In genomic region chr4:184263461-184263860, GRCh38 we compare ENCODE assay signal across 15 cellular contexts. TPM values are rescaled to one million over a fixed set of nuclear protein-coding genes. Genes with fewer than 3 reads are reported as not detected.
DNase-seq lines count a peak whose midpoint lies in the region; ATAC-seq, FAIRE-seq and TF ChIP-seq lines count a peak whose summit lies in the region.
"Had no signal": no experiment of that assay in that cellular context is flagged by ENCODE, and none has a peak within 500 bp of the region (broad histone marks: within the 10 kb centered on the region; RNA-seq: fewer than 3 reads in every experiment).

No MANE protein-coding gene starts in this region.

- ATAC-seq in K562 (no peak), GM18519 (IDR thresholded peaks at IDR 0.05; ENCODE audit: low FRiP score, unreplicated experiment) (no peak)
- ATAC-seq in stimulated activated memory B cell treated with anti-CD40 and anti-IgM and Interleukin-4, amounts not matched to agents 10 μg/mL and 1 μg/mL and 100 μg/mL, for 72 hours = no peak

- H3K9me2 ChIP-seq in Karpas-422 (replicated peaks; ENCODE audit: insufficient read depth, low read length) = no peaks in the 10 kb centered on the region

- no peaks in the 10 kb centered on the region for H3K9me3 ChIP-seq in Karpas-422 (ENCODE audit: low read length)
- H3K9me3 ChIP-seq in K562 (replicated peaks; ENCODE audit: control insufficient read depth, insufficient read depth, low read depth, low read length) = no peaks in the 10 kb centered on the region
- H3K9me3 ChIP-seq: A549, body of pancreas, gastrocnemius medialis, mucosa of descending colon had no signal

- no peak for FAIRE-seq in K562 (lab: Jason Lieb, UNC)
- FAIRE-seq: A549 had no signal

- H3K9me1 ChIP-seq in K562 (ENCODE audit: control insufficient read depth, insufficient read depth, low read length) = no peaks in the 10 kb centered on the region

- no peak for DNase-seq in activated T-cell treated with anti-CD3 and anti-CD28 coated beads, Interleukin-2, amount 50 U/mL, for 24 hours
- no peak for DNase-seq in activated T-cell treated with anti-CD3 and anti-CD28 coated beads, Interleukin-2, amount 50 U/mL, for 48 hours
- DNase-seq in Karpas-422 = no peak
- no peak for DNase-seq in K562 (ENCODE audit: extremely low read depth in 1 of 4, low spot score in 3 of 4)
- no peak for DNase-seq in SIG-M5 (lab: John Stamatoyannopoulos, UW)
- no peak for DNase-seq in GF-D8 (lab: John Stamatoyannopoulos, UW)

- 0 out of 2 replicates have a peak overlapping the region, but pooled peaks have one; percentile 53 for H3K9ac ChIP-seq in Karpas-422 (ENCODE audit: low read length)
- H3K9ac ChIP-seq in K562 (ENCODE audit: insufficient read depth in 1 of 2, low read depth in 2 of 2, low read length in 2 of 2) = no peak overlapping the region

- TF ChIP-seq CTCF in K562 (IDR thresholded peaks at IDR 0.05 in 2 of 3, conservative IDR thresholded peaks at IDR 0.05 in 1 of 3; ENCODE audit: insufficient read depth in 2 of 3, low read depth in 1 of 3, low read length in 3 of 3) = no peak

- TF ChIP-seq EP300 in K562 (IDR thresholded peaks at IDR 0.05; ENCODE audit: low read length) = no peak

- POLR2A ChIA-PET in K562 (lab: Yijun Ruan, JAX) = interaction anchor here (1.0 to 1.1 kb wide), 3 partner anchors 273 to 471 kb away, joined by 3 to 6 read pairs (median 4); partner anchors contain the start of genes CASP3 and CENPU

- no peak for TF ChIP-seq POLR2A in K562 (conservative IDR thresholded peaks at IDR 0.05)

- intact Hi-C loops in K562 (cut with micrococcal nuclease) = loop anchor here (5.0 to 10.0 kb wide), 2 partner anchors 384 to 471 kb away; partner anchors contain the start of genes CASP3, CENPU and PRIMPOL

- H3K36me3 Mint-ChIP-seq in activated T-cell treated with anti-CD3 and anti-CD28 coated beads, Interleukin-2, amount 50 U/mL, for 24 hours (ENCODE audit: low read depth) = no peaks in the 10 kb centered on the region
- H3K36me3 Mint-ChIP-seq in stimulated activated memory B cell treated with anti-CD40 and anti-IgM and Interleukin-4, amounts not matched to agents 10 μg/mL and 1 μg/mL and 100 μg/mL, for 72 hours = no peaks in the 10 kb centered on the region
- H3K36me3 Mint-ChIP-seq: T-cell, type B pancreatic cell had no signal

- H3K4me3 Mint-ChIP-seq in activated T-cell treated with anti-CD3 and anti-CD28 coated beads, Interleukin-2, amount 50 U/mL, for 24 hours = no peak overlapping the region
- no peak overlapping the region for H3K4me3 Mint-ChIP-seq in stimulated activated memory B cell treated with anti-CD40 and anti-IgM and Interleukin-4, amounts not matched to agents 10 μg/mL and 1 μg/mL and 100 μg/mL, for 72 hours
- H3K4me3 Mint-ChIP-seq: T-cell, type B pancreatic cell had no signal

- 0 out of 2 replicates have a peak overlapping the region, but pooled peaks have one; percentile 86 for H2AFZ ChIP-seq in Karpas-422 (ENCODE audit: low read length)
- H2AFZ ChIP-seq in K562 (ENCODE audit: low read depth, low read length) = peak overlapping the region; percentile 73

- H3K9me3 Mint-ChIP-seq in activated T-cell treated with anti-CD3 and anti-CD28 coated beads, Interleukin-2, amount 50 U/mL, for 24 hours = no peaks in the 10 kb centered on the region
- H3K9me3 Mint-ChIP-seq in stimulated activated memory B cell treated with anti-CD40 and anti-IgM and Interleukin-4, amounts not matched to agents 10 μg/mL and 1 μg/mL and 100 μg/mL, for 72 hours = no peaks in the 10 kb centered on the region
- H3K9me3 Mint-ChIP-seq: type B pancreatic cell had no signal

- peak overlapping the region; percentile 72 for H3K4me2 ChIP-seq in Karpas-422 (ENCODE audit: low read depth, low read length, poor library complexity, severe bottlenecking)
- peak overlapping the region; percentile 47; the same call in 1 of the 2 replicates for H3K4me2 ChIP-seq in K562 (ENCODE audit: insufficient read depth, low read length)
- H3K4me2 ChIP-seq: A549 had no signal

- no peak overlapping the region for H3K27ac ChIP-seq in Karpas-422 (ENCODE audit: low read length)
- H3K27ac ChIP-seq in K562 (ENCODE audit: extremely low read depth, low read depth, low read length) = no peak overlapping the region
- H3K27ac ChIP-seq: A549, body of pancreas, gastrocnemius medialis had no signal

- WGBS in K562 (ENCODE audit: insufficient coverage, low coverage, missing lambda C conversion rate) = 9% methylated on average over 5 of the region's 5 CpGs

- H3K79me2 ChIP-seq in Karpas-422 (ENCODE audit: low read length) (no peaks in the 10 kb centered on the region), K562 (ENCODE audit: control insufficient read depth, insufficient read depth, low read length) (no peaks in the 10 kb centered on the region)

- H3K4me3 ChIP-seq in Karpas-422 (ENCODE audit: low read length) = no peak overlapping the region
- H3K4me3 ChIP-seq in K562 = no peak overlapping the region
- H3K4me3 ChIP-seq: A549, body of pancreas, gastrocnemius medialis, mucosa of descending colon had no signal

- no peaks in the 10 kb centered on the region for H3K36me3 ChIP-seq in Karpas-422 (ENCODE audit: insufficient read depth, low read length)
- H3K36me3 ChIP-seq in K562 (ENCODE audit: control insufficient read depth, insufficient read depth, low read length) = no peaks in the 10 kb centered on the region
- H3K36me3 ChIP-seq: gastrocnemius medialis had no signal

- BruUV-seq in K562 (replicated peaks; lab: Mats Ljungman, UMichigan) = no TSS peak

- TF ChIP-seq RAD21 in K562 (CRISPR knock-in tag; conservative IDR thresholded peaks at IDR 0.05 in 1 of 2, IDR thresholded peaks at IDR 0.05 in 1 of 2) = no peak

- H4K20me1 ChIP-seq in Karpas-422 (ENCODE audit: insufficient read depth, low read depth, low read length) (no peaks in the 10 kb centered on the region), K562 (replicated peaks; ENCODE audit: control insufficient read depth, insufficient read depth, low read length) (no peaks in the 10 kb centered on the region)

- H3K27ac Mint-ChIP-seq in activated T-cell treated with anti-CD3 and anti-CD28 coated beads, Interleukin-2, amount 50 U/mL, for 24 hours = peak overlapping the region; percentile 22
- H3K27ac Mint-ChIP-seq in stimulated activated memory B cell treated with anti-CD40 and anti-IgM and Interleukin-4, amounts not matched to agents 10 μg/mL and 1 μg/mL and 100 μg/mL, for 72 hours = peak overlapping the region; percentile 89

- peaks cover 49% of the 10 kb centered on the region for H3K4me1 Mint-ChIP-seq in activated T-cell treated with anti-CD3 and anti-CD28 coated beads, Interleukin-2, amount 50 U/mL, for 24 hours (ENCODE audit: low read depth)
- peaks cover 43% of the 10 kb centered on the region for H3K4me1 Mint-ChIP-seq in stimulated activated memory B cell treated with anti-CD40 and anti-IgM and Interleukin-4, amounts not matched to agents 10 μg/mL and 1 μg/mL and 100 μg/mL, for 72 hours

- in situ Hi-C loops in K562 (cut with MboI) = no loop called here

- H3K4me1 ChIP-seq in Karpas-422 (ENCODE audit: low read length) (peaks cover 51% of the 10 kb centered on the region), K562 (replicated peaks in 1 of 2; ENCODE audit: control insufficient read depth in 2 of 2, insufficient read depth in 2 of 2, low read length in 2 of 2) (peaks cover 0 to 19% of the 10 kb centered on the region in 2 experiments; a peak in 3 of 5 replicates)
- H3K4me1 ChIP-seq: body of pancreas, gastrocnemius medialis had no signal

- CTCF ChIA-PET in K562 (lab: Yijun Ruan, JAX; ENCODE audit: low intra/inter-chr PET ratio) = interaction anchor here (3.6 kb wide), 1 partner anchor 275 kb away, joined by 31 read pairs; no protein-coding TSS in a partner anchor

- no peaks in the 10 kb centered on the region for H3K27me3 ChIP-seq in Karpas-422 (ENCODE audit: low read length)
- peaks cover under 1 to 3% of the 10 kb centered on the region in 2 experiments; a peak in 3 of 5 replicates for H3K27me3 ChIP-seq in K562 (ENCODE audit: control insufficient read depth in 2 of 2, insufficient read depth in 2 of 2, low read length in 2 of 2)
- H3K27me3 ChIP-seq: body of pancreas, gastrocnemius medialis had no signal

- H3K27me3 Mint-ChIP-seq in activated T-cell treated with anti-CD3 and anti-CD28 coated beads, Interleukin-2, amount 50 U/mL, for 24 hours = no peaks in the 10 kb centered on the region
- no peaks in the 10 kb centered on the region for H3K27me3 Mint-ChIP-seq in stimulated activated memory B cell treated with anti-CD40 and anti-IgM and Interleukin-4, amounts not matched to agents 10 μg/mL and 1 μg/mL and 100 μg/mL, for 72 hours

TF ChIP-seq in K562, 482 proteins besides CTCF, POLR2A, EP300 and RAD21:
- TF ChIP-seq ZNF263 (CRISPR knock-in tag; IDR thresholded peaks at IDR 0.05; ENCODE audit: borderline replicate concordance) (no peak), ZNF347 (CRISPR knock-in tag; IDR thresholded peaks at IDR 0.05; ENCODE audit: low read depth) (no peak), DPF2 (IDR thresholded peaks at IDR 0.05) (no peak), MCM7 (IDR thresholded peaks at IDR 0.05) (no peak), MYC (IDR thresholded peaks at IDR 0.05; ENCODE audit: low read depth, low read length) (no peak), MYC (CRISPR knock-in tag; IDR thresholded peaks at IDR 0.05; ENCODE audit: borderline replicate concordance, low read depth) (no peak), NR3C1 (CRISPR knock-in tag; IDR thresholded peaks at IDR 0.05) (no peak), HDAC6 (IDR thresholded peaks at IDR 0.05; ENCODE audit: low read depth, low read length) (no peak)

RNA-seq across cellular contexts. Expression of gene ENPP6, which starts 45.8 kb away (rescaled TPM):
- not detected in 2 replicates for total RNA-seq in Karpas-422 (2014; rRNA removed; shearing (Covaris generic); ENCODE audit: low replicate concordance)
- not detected in 2 replicates for total RNA-seq in K562 (2011; cell fraction: chromatin; rRNA removed; ENCODE audit: low replicate concordance)
- not detected in 2 replicates for total RNA-seq in K562 (2011; cell fraction: nucleolus; rRNA removed)
- total RNA-seq in K562 (2011; cell fraction: nucleoplasm; rRNA removed) = not detected in 2 replicates
- total RNA-seq in K562 (2014; rRNA removed) (not detected in 2 replicates), K562 (2014; rRNA removed; fragmentation: Illumina TruSeq; extraction: Trizol) (not detected in 2 replicates), K562 (2015; rRNA removed; fragmentation: Illumina TruSeq; extraction: Trizol) (0.29 TPM in 1 of 2 replicates, not detected in the other), K562 (2021) (not detected in 2 replicates)
- polyA plus RNA-seq in K562 (2011; rRNA removed) (not detected in 2 replicates), K562 (2014; fragmentation: Illumina TruSeq; extraction: Trizol) (not detected in 2 replicates), K562 (2014; fragmentation: Nextera tagmentation; extraction: Ambion mirVana) (not detected), K562 (2014; rRNA removed) (not detected in 2 replicates)
- not detected in 2 replicates for polyA plus RNA-seq in K562 (2011; cell fraction: cytosol; rRNA removed)
- polyA plus RNA-seq in K562 (2011; cell fraction: nucleus; rRNA removed) = not detected in 2 replicates
- polyA plus RNA-seq in K562 (2012) = 0.36 TPM in 1 of 2 replicates, not detected in the other
- not detected in 2 replicates for polyA minus RNA-seq in K562 (2011; rRNA and poly(A)+ RNA removed)
- polyA minus RNA-seq in K562 (2011; cell fraction: cytosol; rRNA and poly(A)+ RNA removed) = not detected in 2 replicates
- polyA minus RNA-seq in K562 (2011; cell fraction: nucleus; rRNA and poly(A)+ RNA removed) = not detected in 2 replicates
- total RNA-seq: body of pancreas, Right ventricle myocardium superior, T-cell had no signal
- polyA plus RNA-seq: A549 had no signal
